In genomic region chr7:23811540-23811939, GRCh38 we compare ENCODE assay signal across 9 cellular contexts.
DNase-seq lines count a peak whose midpoint lies in the region; TF ChIP-seq lines count a peak whose summit lies in the region.
"Had no signal": no experiment of that assay in that cellular context is flagged by ENCODE, and none has a peak within 500 bp of the region (broad histone marks: within the 10 kb centered on the region; RNA-seq: fewer than 3 reads in every experiment).

No MANE protein-coding gene starts in this region.

- DNase-seq in EL = peak; percentile 7
- DNase-seq in osteocyte (ENCODE audit: extremely low spot score, unreplicated experiment) = no peak
- no peak for DNase-seq in head of caudate nucleus
- DNase-seq in activated CD4-positive, alpha-beta T cell treated with anti-CD3 and anti-CD28 coated beads for 48 hours = no peak
- no peak for DNase-seq in activated CD4-positive, alpha-beta T cell treated with anti-CD3 and anti-CD28 coated beads for 4 hours
- DNase-seq: mucosa of descending colon, NCI-H1048 had no signal

- H3K27ac Mint-ChIP-seq in brain (no peak overlapping the region), osteocyte (ENCODE audit: unreplicated experiment) (no peak overlapping the region)

- H3K4me1 Mint-ChIP-seq in brain = no peaks in the 10 kb centered on the region
- H3K4me1 Mint-ChIP-seq in osteocyte (ENCODE audit: unreplicated experiment) = no peaks in the 10 kb centered on the region

- H3K27me3 Mint-ChIP-seq in brain (peaks cover 2% of the 10 kb centered on the region), osteocyte (ENCODE audit: unreplicated experiment) (peaks cover 2% of the 10 kb centered on the region)

- TF ChIP-seq CTCF in LNCAP (IDR thresholded peaks at IDR 0.05) (peak; percentile 38; the same call in 1 of the 2 replicates), brain (conservative IDR thresholded peaks at IDR 0.05) (peak; percentile 12 to 54), osteocyte (IDR thresholded peaks at IDR 0.05) (peak; percentile 28)

- intact Hi-C loops in head of caudate nucleus (cut with DNase I) = no loop called here

- H3K9me3 Mint-ChIP-seq in brain = peaks cover 0 to 25% (median 7%) of the 10 kb centered on the region in 5 experiments
- peaks cover 17% of the 10 kb centered on the region for H3K9me3 Mint-ChIP-seq in osteocyte (ENCODE audit: unreplicated experiment)

- no peak overlapping the region for H3K4me3 Mint-ChIP-seq in brain
- no peak overlapping the region for H3K4me3 Mint-ChIP-seq in osteocyte (ENCODE audit: unreplicated experiment)

- H3K36me3 Mint-ChIP-seq in brain = no peaks in the 10 kb centered on the region
- no peaks in the 10 kb centered on the region for H3K36me3 Mint-ChIP-seq in osteocyte (ENCODE audit: unreplicated experiment)
